In genomic region chr19:45469132-45469834, GRCh38 we compare ENCODE assay signal across 8 cellular contexts. TPM values are rescaled to one million over a fixed set of nuclear protein-coding genes. Genes with fewer than 3 reads are reported as not detected.
DNase-seq lines count a peak whose midpoint lies in the region; ATAC-seq and TF ChIP-seq lines count a peak whose summit lies in the region.

No MANE protein-coding gene starts in this region.

- H3K36me3 Mint-ChIP-seq in nephron progenitor cell (ENCODE audit: low read depth) = no peaks in the 10 kb centered on the region
- H3K36me3 Mint-ChIP-seq in stimulated activated naive CD8-positive, alpha-beta T cell treated with anti-CD3 and anti-CD28 coated beads, Interleukin-15, Interleukin-2, amounts not matched to agents 100 ng/mL and 50 ng/mL, for 24 hours (ENCODE audit: low read depth) = peaks cover 15% of the 10 kb centered on the region

- peaks cover 6% of the 10 kb centered on the region for H3K79me2 ChIP-seq in DOHH2 (ENCODE audit: control insufficient read depth, low read length)

- no peaks in the 10 kb centered on the region for H4K20me1 ChIP-seq in DOHH2 (ENCODE audit: control insufficient read depth, insufficient read depth, low read depth, low read length)

- peak overlapping the region; percentile 77 for H3K27ac ChIP-seq in DOHH2 (ENCODE audit: low read depth, low read length)
- H3K27ac ChIP-seq in RWPE2 (ENCODE audit: poor library complexity, severe bottlenecking) = peak overlapping the region; percentile 55

- H3K4me1 ChIP-seq in DOHH2 (ENCODE audit: control insufficient read depth, low read length) (peaks cover 31% of the 10 kb centered on the region), RWPE2 (ENCODE audit: insufficient read depth, poor library complexity, severe bottlenecking) (peaks cover 4% of the 10 kb centered on the region)

- H3K4me1 Mint-ChIP-seq in nephron progenitor cell = peaks cover 62% of the 10 kb centered on the region
- peaks cover 48% of the 10 kb centered on the region for H3K4me1 Mint-ChIP-seq in stimulated activated naive CD8-positive, alpha-beta T cell treated with anti-CD3 and anti-CD28 coated beads, Interleukin-15, Interleukin-2, amounts not matched to agents 100 ng/mL and 50 ng/mL, for 24 hours (ENCODE audit: low read depth)

- H3K27me3 ChIP-seq in DOHH2 (ENCODE audit: control insufficient read depth, low read length) (peaks cover 24% of the 10 kb centered on the region), RWPE2 (ENCODE audit: insufficient read depth, poor library complexity, severe bottlenecking) (no peaks in the 10 kb centered on the region)

- H3F3A ChIP-seq in DOHH2 (ENCODE audit: control insufficient read depth, insufficient read depth) = peaks cover 3% of the 10 kb centered on the region; the same call in 1 of the 2 replicates

- H3K4me2 ChIP-seq in DOHH2 (ENCODE audit: low read length) = peak overlapping the region; percentile 87

- H3K27ac Mint-ChIP-seq in nephron progenitor cell = peak overlapping the region; percentile 99
- peak overlapping the region; percentile 88 for H3K27ac Mint-ChIP-seq in stimulated activated naive CD8-positive, alpha-beta T cell treated with anti-CD3 and anti-CD28 coated beads, Interleukin-15, Interleukin-2, amounts not matched to agents 100 ng/mL and 50 ng/mL, for 24 hours

- TF ChIP-seq CTCF in DOHH2 (IDR thresholded peaks at IDR 0.05; ENCODE audit: low read depth, low read length, poor library complexity, severe bottlenecking) (peak; percentile 24), RWPE2 (IDR thresholded peaks at IDR 0.05; ENCODE audit: poor library complexity, severe bottlenecking) (no peak), fibroblast of pulmonary artery (IDR thresholded peaks at IDR 0.05; ENCODE audit: low read length, missing control alignments) (no peak), nephron progenitor cell (IDR thresholded peaks at IDR 0.05) (no peak)

- no peaks in the 10 kb centered on the region for H3K36me3 ChIP-seq in DOHH2 (ENCODE audit: control insufficient read depth, low read length)
- no peaks in the 10 kb centered on the region for H3K36me3 ChIP-seq in RWPE2 (ENCODE audit: low read depth)

- H3K4me3 ChIP-seq in DOHH2 (ENCODE audit: low read length) (peak overlapping the region; percentile 81), RWPE2 (ENCODE audit: severe bottlenecking) (peak overlapping the region; percentile 57), fibroblast of pulmonary artery (replicated peaks; ENCODE audit: low read depth, low read length) (peak overlapping the region; percentile 97)

- peaks cover 72% of the 10 kb centered on the region for H3K27me3 Mint-ChIP-seq in nephron progenitor cell (ENCODE audit: low read depth, poor library complexity)
- peaks cover 16% of the 10 kb centered on the region for H3K27me3 Mint-ChIP-seq in stimulated activated naive CD8-positive, alpha-beta T cell treated with anti-CD3 and anti-CD28 coated beads, Interleukin-15, Interleukin-2, amounts not matched to agents 100 ng/mL and 50 ng/mL, for 24 hours

- DNase-seq in H4 (ENCODE audit: low spot score) (peak; percentile 85), LoVo (ENCODE audit: low spot score) (peak; percentile 96), RWPE2 (ENCODE audit: low spot score) (peak; percentile 91), fibroblast of pulmonary artery (ENCODE audit: low read depth) (peak; percentile 94), nephron progenitor cell (peak; percentile 92)
- DNase-seq in activated effector memory CD4-positive, alpha-beta T cell treated with Interleukin-2 at 50 U/mL for 16 hours = peak; percentile 91

- peak; percentile 75 for ATAC-seq in RWPE2 (ENCODE audit: low read depth)

- H3K9me3 ChIP-seq in DOHH2 (ENCODE audit: control insufficient read depth, insufficient read depth, low read length) = no peaks in the 10 kb centered on the region
- no peaks in the 10 kb centered on the region for H3K9me3 ChIP-seq in RWPE2 (ENCODE audit: severe bottlenecking)

- H3K4me3 Mint-ChIP-seq in nephron progenitor cell = peak overlapping the region; percentile 87
- H3K4me3 Mint-ChIP-seq in stimulated activated naive CD8-positive, alpha-beta T cell treated with anti-CD3 and anti-CD28 coated beads, Interleukin-15, Interleukin-2, amounts not matched to agents 100 ng/mL and 50 ng/mL, for 24 hours = peak overlapping the region; percentile 88

- no peaks in the 10 kb centered on the region for H3K9me2 ChIP-seq in DOHH2 (replicated peaks; ENCODE audit: control insufficient read depth, low read length)

- no peaks in the 10 kb centered on the region for H3K9me3 Mint-ChIP-seq in nephron progenitor cell
- H3K9me3 Mint-ChIP-seq in stimulated activated naive CD8-positive, alpha-beta T cell treated with anti-CD3 and anti-CD28 coated beads, Interleukin-15, Interleukin-2, amounts not matched to agents 100 ng/mL and 50 ng/mL, for 24 hours = no peaks in the 10 kb centered on the region

RNA-seq across cellular contexts. Expression of gene FOSB, which starts 1.5 kb away (rescaled TPM):
- 1.2 TPM in 1 of 2 replicates, not detected in the other for total RNA-seq in H4 (2014; rRNA removed; shearing (Covaris generic))

RNA-seq across cellular contexts. Expression of gene RTN2, which starts 27.6 kb away (rescaled TPM):
- 3.5 and 6.1 TPM in 2 replicates for total RNA-seq in H4 (2014; rRNA removed; shearing (Covaris generic))

RNA-seq across cellular contexts. Expression of gene PPM1N, which starts 29.0 kb away (rescaled TPM):
- 0.21 and 1.1 TPM in 2 replicates for total RNA-seq in H4 (2014; rRNA removed; shearing (Covaris generic))

RNA-seq across cellular contexts. Expression of gene VASP, which starts 38.0 kb away (rescaled TPM):
- total RNA-seq in H4 (2014; rRNA removed; shearing (Covaris generic)) = 29.1 and 43.5 TPM in 2 replicates

RNA-seq across cellular contexts. Expression of gene ERCC1, which starts 45.6 kb away (rescaled TPM):
- 49.3 and 84.0 TPM in 2 replicates for total RNA-seq in H4 (2014; rRNA removed; shearing (Covaris generic))

Comparison
In these comparisons a context has a peak if more than half of its experiments do, and no peak if none do; other contexts are left out.
1. Peak in every context shown above with its lines: DNase-seq, ATAC-seq, H3K4me3 ChIP-seq and H3K27ac ChIP-seq.